Comparison of ENCODE assay signal across 10 cellular contexts in genomic region chr7:73526892-73527821, GRCh38. TPM values are rescaled to one million over a fixed set of nuclear protein-coding genes. Genes with fewer than 3 reads are reported as not detected.
DNase-seq lines count a peak whose midpoint lies in the region; ATAC-seq, FAIRE-seq and TF ChIP-seq lines count a peak whose summit lies in the region.
"Had no signal": no experiment of that assay in that cellular context is flagged by ENCODE, and none has a peak within 500 bp of the region (broad histone marks: within the 10 kb centered on the region; RNA-seq: fewer than 3 reads in every experiment).

No MANE protein-coding gene starts in this region.

- H3K9me3 Mint-ChIP-seq in stimulated activated naive CD8-positive, alpha-beta T cell treated with anti-CD3 and anti-CD28 coated beads, Interleukin-15, Interleukin-2, amounts not matched to agents 100 ng/mL and 50 ng/mL, for 24 hours: no peaks in the 10 kb centered on the region

- peak overlapping the region; percentile 80 for H3K27ac Mint-ChIP-seq in stimulated activated naive CD8-positive, alpha-beta T cell treated with anti-CD3 and anti-CD28 coated beads, Interleukin-15, Interleukin-2, amounts not matched to agents 100 ng/mL and 50 ng/mL, for 24 hours

- no peak for TF ChIP-seq EP300 in GM12878 (IDR thresholded peaks at IDR 0.05; ENCODE audit: borderline replicate concordance in 1 of 2, control insufficient read depth in 1 of 2, low read depth in 2 of 2, low read length in 2 of 2)

- H2AFZ ChIP-seq in GM12878 (ENCODE audit: control insufficient read depth, low read depth, low read length): peak overlapping the region; percentile 70

- no peak for TF ChIP-seq POLR2A in GM12878 (IDR thresholded peaks at IDR 0.05; ENCODE audit: low read depth, low read length)

- intact Hi-C loops in GM12878 (cut with micrococcal nuclease; ENCODE audit: unreplicated experiment): loop anchor here (10.0 kb wide), 2 partner anchors 158 to 208 kb away; partner anchors contain the start of genes ABHD11, BUD23 and DNAJC30

- POLR2A ChIA-PET in GM12878 (lab: Charles Lee): interaction anchor here (0.5 to 3.0 kb wide), 8 partner anchors 12 to 698 kb away, joined by 3 to 12 read pairs (median 4); partner anchors contain the start of genes ABHD11 and TBL2

- H3K4me3 ChIP-seq in GM12878 (0 out of 2 replicates have a peak overlapping the region, but pooled peaks have one; percentile 12), urinary bladder (ENCODE audit: low read depth, low read length) (no peak overlapping the region)

- peak overlapping the region; percentile 63 for H3K4me2 ChIP-seq in GM12878 (ENCODE audit: control insufficient read depth, insufficient read depth)

- 59% methylated on average over 8 of the region's 8 CpGs for whole genome bisulfite sequencing in GM12878 (ENCODE audit: insufficient coverage, insufficient replicate concordance, low lambda C conversion rate, missing lambda C conversion rate)
- 70% methylated on average over 8 of the region's 8 CpGs for WGBS in urinary bladder

- no peak for ATAC-seq in stimulated activated naive CD8-positive, alpha-beta T cell treated with anti-CD3 and anti-CD28 coated beads, Interleukin-15, Interleukin-2, amounts not matched to agents 100 U/mL and 50 U/mL, for 24 hours
- no peak for ATAC-seq in GM12878
- ATAC-seq in HG03135 (IDR thresholded peaks at IDR 0.05; ENCODE audit: unreplicated experiment): no peak
- ATAC-seq in GM21381 (IDR thresholded peaks at IDR 0.05; ENCODE audit: unreplicated experiment): no peak

- TF ChIP-seq CTCF in GM12878 (IDR thresholded peaks at IDR 0.05 in 2 of 3, conservative IDR thresholded peaks at IDR 0.05 in 1 of 3; ENCODE audit: control insufficient read depth in 2 of 3, extremely low read depth in 1 of 3, insufficient read depth in 1 of 3, low read depth in 3 of 3, low read length in 3 of 3): no peak

- H3K27ac ChIP-seq in GM12878 (ENCODE audit: control insufficient read depth, insufficient read depth): peak overlapping the region; percentile 66
- peak overlapping the region; percentile 18 for H3K27ac ChIP-seq in urinary bladder (ENCODE audit: low read depth)

- H3K27me3 ChIP-seq in GM12878 (replicated peaks in 1 of 2; ENCODE audit: control insufficient read depth in 2 of 2, insufficient read depth in 2 of 2, low read length in 1 of 2): no peaks in the 10 kb centered on the region

- FAIRE-seq in GM12878 (lab: Jason Lieb, UNC): peak; percentile 66
- FAIRE-seq: H1, HepG2 had no signal

- no peaks in the 10 kb centered on the region for H3K9me3 ChIP-seq in GM12878 (replicated peaks; ENCODE audit: control insufficient read depth, insufficient read depth, low read length)

- H3K27me3 Mint-ChIP-seq in stimulated activated naive CD8-positive, alpha-beta T cell treated with anti-CD3 and anti-CD28 coated beads, Interleukin-15, Interleukin-2, amounts not matched to agents 100 ng/mL and 50 ng/mL, for 24 hours: no peaks in the 10 kb centered on the region

- in situ Hi-C loops in GM12878 (cut with MboI): no loop called here

- CTCF ChIA-PET in GM12878 (lab: Yijun Ruan, JAX): interaction anchor here (1.5 to 3.4 kb wide), 2 partner anchors 8 to 32 kb away, joined by 9 read pairs; no protein-coding TSS in a partner anchor

- peak overlapping the region; percentile 28 for H3K4me3 Mint-ChIP-seq in stimulated activated naive CD8-positive, alpha-beta T cell treated with anti-CD3 and anti-CD28 coated beads, Interleukin-15, Interleukin-2, amounts not matched to agents 100 ng/mL and 50 ng/mL, for 24 hours

- peaks cover under 1% of the 10 kb centered on the region for H3K36me3 Mint-ChIP-seq in stimulated activated naive CD8-positive, alpha-beta T cell treated with anti-CD3 and anti-CD28 coated beads, Interleukin-15, Interleukin-2, amounts not matched to agents 100 ng/mL and 50 ng/mL, for 24 hours (ENCODE audit: low read depth)

- TF ChIP-seq RAD21 in GM12878 (IDR thresholded peaks at IDR 0.05; ENCODE audit: insufficient read depth, low read depth, low read length): no peak

- BruUV-seq in GM12878 (replicated peaks; lab: Mats Ljungman, UMichigan): no TSS peak

- H3K79me2 ChIP-seq in GM12878 (ENCODE audit: control insufficient read depth, insufficient read depth, low read length): peaks cover 3% of the 10 kb centered on the region; the same call in 1 of the 2 replicates

- peak overlapping the region; percentile 16; the same call in 1 of the 2 replicates for H3K9ac ChIP-seq in GM12878 (ENCODE audit: control insufficient read depth, insufficient read depth, low read length)

- H4K20me1 ChIP-seq in GM12878 (ENCODE audit: control insufficient read depth, insufficient read depth): no peaks in the 10 kb centered on the region

- RAD21 ChIA-PET in GM12878 (lab: Charles Lee; ENCODE audit: unreplicated experiment): interaction anchor here (0.6 to 1.6 kb wide), 6 partner anchors 8 to 59 kb away, joined by 3 to 6 read pairs (median 4); partner anchors contain the start of gene TBL2

- no peak for DNase-seq in stimulated activated naive CD8-positive, alpha-beta T cell treated with anti-CD3 and anti-CD28 coated beads, Interleukin-15, Interleukin-2, amounts not matched to agents 100 U/mL and 50 U/mL, for 24 hours
- peak; percentile 3 for DNase-seq in NCI-H226
- DNase-seq in GM12878 (ENCODE audit: low read depth, low spot score): no peak
- DNase-seq in activated effector memory CD4-positive, alpha-beta T cell treated with anti-CD3 and anti-CD28 coated beads, Interleukin-2, amount 50 U/mL, for 16 hours: no peak

- no peaks in the 10 kb centered on the region for H3K36me3 ChIP-seq in GM12878 (ENCODE audit: control insufficient read depth in 2 of 2, insufficient read depth in 2 of 2, low read length in 1 of 2)
- no peaks in the 10 kb centered on the region for H3K36me3 ChIP-seq in urinary bladder (ENCODE audit: insufficient read depth)

- peaks cover 16% of the 10 kb centered on the region for H3K4me1 ChIP-seq in GM12878 (ENCODE audit: control insufficient read depth, insufficient read depth, low read length)
- no peaks in the 10 kb centered on the region for H3K4me1 ChIP-seq in urinary bladder (ENCODE audit: insufficient read depth)

- peaks cover 53% of the 10 kb centered on the region for H3K4me1 Mint-ChIP-seq in stimulated activated naive CD8-positive, alpha-beta T cell treated with anti-CD3 and anti-CD28 coated beads, Interleukin-15, Interleukin-2, amounts not matched to agents 100 ng/mL and 50 ng/mL, for 24 hours (ENCODE audit: low read depth)

- SMC1A ChIA-PET in GM12878 (lab: Charles Lee; ENCODE audit: uncharacterized antibody, unreplicated experiment): interaction anchor here (1.4 kb wide), 1 partner anchor 33 kb away, joined by 3 read pairs; no protein-coding TSS in a partner anchor

RNA-seq across cellular contexts. Expression of gene BAZ1B, which starts 5.1 kb away (rescaled TPM):
- total RNA-seq in GM12878 (2013; cell fraction: nucleolus; rRNA removed): 79.5 and 82.3 TPM in 2 replicates
- 50.3 and 50.4 TPM in 2 replicates for total RNA-seq in GM12878 (2014; rRNA removed)
- total RNA-seq in GM12878 (2014; rRNA removed; fragmentation: Illumina TruSeq; extraction: Trizol): 77.0 and 77.4 TPM in 2 replicates
- 64.5 and 68.2 TPM in 2 replicates for total RNA-seq in GM12878 (2021)
- 20.1 TPM for polyA plus RNA-seq in GM12878 (2011; ENCODE audit: low read depth)
- 33.8 and 39.6 TPM in 2 replicates for polyA plus RNA-seq in GM12878 (2011; rRNA removed)
- 23.0 and 24.0 TPM in 2 replicates for polyA plus RNA-seq in GM12878 (2011; cell fraction: cytosol; rRNA removed)
- 21.5 and 34.1 TPM in 2 replicates for polyA plus RNA-seq in GM12878 (2011; cell fraction: nucleus; rRNA removed)
- polyA plus RNA-seq in GM12878 (2012): 29.6 and 30.1 TPM in 2 replicates
- polyA plus RNA-seq in GM12878 (2014; fragmentation: Illumina TruSeq; extraction: Trizol): 73.8 and 82.0 TPM in 2 replicates
- 10 to 100 TPM; 14.0 to 20.3 TPM for polyA plus RNA-seq in GM12878 (2014; fragmentation: Nextera tagmentation; extraction: Ambion mirVana)
- 38.6 and 39.1 TPM in 2 replicates for polyA plus RNA-seq in GM12878 (2014; rRNA removed)
- polyA plus RNA-seq in GM12878 (2016; fragmentation: Nextera tagmentation; extraction: Ambion mirVana): 10 to 100 TPM; 19.4 to 31.9 TPM
- polyA minus RNA-seq in GM12878 (2011; rRNA and poly(A)+ RNA removed): 46.8 and 48.2 TPM in 2 replicates
- polyA minus RNA-seq in GM12878 (2011; cell fraction: cytosol; rRNA and poly(A)+ RNA removed): 21.5 and 29.3 TPM in 2 replicates
- polyA minus RNA-seq in GM12878 (2011; cell fraction: nucleus; rRNA and poly(A)+ RNA removed): 13.4 and 22.1 TPM in 2 replicates
- 60.0 TPM for total RNA-seq in urinary bladder
- 37.1 TPM for polyA plus RNA-seq in urinary bladder

RNA-seq across cellular contexts. Expression of gene BCL7B, which starts 30.3 kb away (rescaled TPM):
- total RNA-seq in GM12878 (2013; cell fraction: nucleolus; rRNA removed): 7.6 and 8.2 TPM in 2 replicates
- 20.7 and 24.2 TPM in 2 replicates for total RNA-seq in GM12878 (2014; rRNA removed)
- 22.7 and 23.0 TPM in 2 replicates for total RNA-seq in GM12878 (2014; rRNA removed; fragmentation: Illumina TruSeq; extraction: Trizol)
- 49.4 and 60.9 TPM in 2 replicates for total RNA-seq in GM12878 (2021)
- polyA plus RNA-seq in GM12878 (2011; ENCODE audit: low read depth): 19.8 TPM
- polyA plus RNA-seq in GM12878 (2011; rRNA removed): 39.3 and 54.1 TPM in 2 replicates
- 52.4 and 73.8 TPM in 2 replicates for polyA plus RNA-seq in GM12878 (2011; cell fraction: cytosol; rRNA removed)
- 29.2 and 29.8 TPM in 2 replicates for polyA plus RNA-seq in GM12878 (2011; cell fraction: nucleus; rRNA removed)
- polyA plus RNA-seq in GM12878 (2012): 30.3 and 61.8 TPM in 2 replicates
- polyA plus RNA-seq in GM12878 (2014; fragmentation: Illumina TruSeq; extraction: Trizol): 31.6 and 46.3 TPM in 2 replicates
- 10 to 100 TPM; 10.9 to 21.2 TPM for polyA plus RNA-seq in GM12878 (2014; fragmentation: Nextera tagmentation; extraction: Ambion mirVana)
- polyA plus RNA-seq in GM12878 (2014; rRNA removed): 61.3 and 66.0 TPM in 2 replicates
- polyA plus RNA-seq in GM12878 (2016; fragmentation: Nextera tagmentation; extraction: Ambion mirVana): 10 to 100 TPM; 61.7 to 61.8 TPM
- polyA minus RNA-seq in GM12878 (2011; rRNA and poly(A)+ RNA removed): 28.9 and 45.5 TPM in 2 replicates
- polyA minus RNA-seq in GM12878 (2011; cell fraction: cytosol; rRNA and poly(A)+ RNA removed): 25.5 and 36.7 TPM in 2 replicates
- 11.1 and 19.8 TPM in 2 replicates for polyA minus RNA-seq in GM12878 (2011; cell fraction: nucleus; rRNA and poly(A)+ RNA removed)
- 6.9 TPM for total RNA-seq in urinary bladder
- polyA plus RNA-seq in urinary bladder: 79.2 TPM

RNA-seq across cellular contexts. Expression of gene TBL2, which starts 51.2 kb away (rescaled TPM):
- 63.3 and 70.1 TPM in 2 replicates for total RNA-seq in GM12878 (2013; cell fraction: nucleolus; rRNA removed)
- total RNA-seq in GM12878 (2014; rRNA removed): 33.3 and 35.3 TPM in 2 replicates
- 16.6 and 19.0 TPM in 2 replicates for total RNA-seq in GM12878 (2014; rRNA removed; fragmentation: Illumina TruSeq; extraction: Trizol)
- 28.7 and 31.7 TPM in 2 replicates for total RNA-seq in GM12878 (2021)
- polyA plus RNA-seq in GM12878 (2011; ENCODE audit: low read depth): 13.7 TPM
- polyA plus RNA-seq in GM12878 (2011; rRNA removed): 11.0 and 21.7 TPM in 2 replicates
- 31.5 and 34.7 TPM in 2 replicates for polyA plus RNA-seq in GM12878 (2011; cell fraction: cytosol; rRNA removed)
- 25.0 and 32.1 TPM in 2 replicates for polyA plus RNA-seq in GM12878 (2011; cell fraction: nucleus; rRNA removed)
- 23.1 and 24.4 TPM in 2 replicates for polyA plus RNA-seq in GM12878 (2012)
- 11.6 and 15.3 TPM in 2 replicates for polyA plus RNA-seq in GM12878 (2014; fragmentation: Illumina TruSeq; extraction: Trizol)
- 1 to 10 TPM; 1.1 to 2.8 TPM for polyA plus RNA-seq in GM12878 (2014; fragmentation: Nextera tagmentation; extraction: Ambion mirVana)
- polyA plus RNA-seq in GM12878 (2014; rRNA removed): 28.9 and 35.1 TPM in 2 replicates
- polyA plus RNA-seq in GM12878 (2016; fragmentation: Nextera tagmentation; extraction: Ambion mirVana): 10 to 100 TPM; 40.3 to 49.7 TPM
- polyA minus RNA-seq in GM12878 (2011; rRNA and poly(A)+ RNA removed): 38.1 and 53.6 TPM in 2 replicates
- 18.9 and 22.6 TPM in 2 replicates for polyA minus RNA-seq in GM12878 (2011; cell fraction: cytosol; rRNA and poly(A)+ RNA removed)
- polyA minus RNA-seq in GM12878 (2011; cell fraction: nucleus; rRNA and poly(A)+ RNA removed): 14.0 and 29.2 TPM in 2 replicates
- 57.1 TPM for total RNA-seq in urinary bladder
- 26.4 TPM for polyA plus RNA-seq in urinary bladder
